20 cellular contexts compared by ENCODE assay signal in the genomic region with DNA sequence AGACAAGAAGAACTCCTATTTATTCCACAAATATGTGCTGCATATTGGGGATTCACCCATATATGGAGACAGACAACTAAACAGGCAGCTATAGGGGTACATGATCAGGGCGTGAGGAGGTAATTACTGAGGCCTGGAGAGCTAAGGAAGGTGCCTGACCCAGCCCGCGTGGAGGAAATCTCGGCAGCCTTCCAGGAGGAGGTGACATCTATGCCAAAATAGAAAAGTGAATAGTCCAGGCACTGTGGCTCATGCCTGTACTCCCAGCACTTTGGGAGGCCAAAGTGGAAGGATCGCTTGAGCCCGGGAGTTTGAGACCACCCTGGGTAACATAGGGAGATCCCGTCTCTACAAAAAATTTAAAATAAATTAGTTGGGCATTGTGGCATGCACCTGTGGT. TPM values are rescaled to one million over a fixed set of nuclear protein-coding genes. Genes with fewer than 3 reads are reported as not detected.
A peak's percentile ranks its signal among the peaks of the same experiment; 100 is the strongest.
DNase-seq lines count a peak whose midpoint lies in the region; ATAC-seq, FAIRE-seq and TF ChIP-seq lines count a peak whose summit lies in the region.
"Had no signal": no experiment of that assay in that cellular context is flagged by ENCODE, and none has a peak within 500 bp of the region (broad histone marks: within the 10 kb centered on the region; RNA-seq: fewer than 3 reads in every experiment).

No MANE protein-coding gene starts in this region.

- H3K9ac ChIP-seq in K562 (ENCODE audit: insufficient read depth in 1 of 2, low read depth in 2 of 2, low read length in 2 of 2) (no peak overlapping the region), HepG2 (ENCODE audit: insufficient read depth, low read depth, low read length) (no peak overlapping the region)
- H3K9ac ChIP-seq: BLaER1 treated with 17β-estradiol and CSF1 and Interleukin-3, amounts not matched to agents 10 nM and 100 nM had no signal

- in situ Hi-C loops in K562 (cut with MboI) (no loop called here), HepG2 (cut with HindIII; ENCODE audit: extremely low pct_ligation_motif_present, low pct_unique_long_range_greater_than_20kb) (no loop called here), ACHN (cut with HindIII; ENCODE audit: low pct_ligation_motif_present, low pct_unique_long_range_greater_than_20kb, low sequenced_read_pairs) (no loop called here)

- no peaks in the 10 kb centered on the region for H3K27me3 Mint-ChIP-seq in CD8-positive, alpha-beta T cell (ENCODE audit: low read depth)
- H3K27me3 Mint-ChIP-seq: CD4-positive, alpha-beta T cell had no signal

- peaks cover 57% of the 10 kb centered on the region for H3K36me3 Mint-ChIP-seq in CD8-positive, alpha-beta T cell

- DNase-seq in A549 (ENCODE audit: low read depth in 1 of 2, low spot score in 1 of 2) = no peak
- no peak for DNase-seq in CD8-positive, alpha-beta T cell
- DNase-seq in K562 (ENCODE audit: extremely low read depth in 1 of 4, low spot score in 3 of 4) = peak in 1 of 4 experiments; percentile 26
- no peak for DNase-seq in HepG2 (ENCODE audit: low spot score)
- no peak for DNase-seq in UCSD-AML1 (lab: John Stamatoyannopoulos, UW; ENCODE audit: unreplicated experiment)
- DNase-seq in ACHN = no peak
- DNase-seq: AML-193; BE2C; Calu3; CD4-positive, alpha-beta T cell; COR-L47; DMS53; DMS79 treated with DMSO at 0.1 percent for 48 hours; GOT3; HCEC 1CT had no signal

- H3K9me3 Mint-ChIP-seq in CD8-positive, alpha-beta T cell = no peaks in the 10 kb centered on the region
- H3K9me3 Mint-ChIP-seq: CD4-positive, alpha-beta T cell had no signal

- intact Hi-C loops in CD8-positive, alpha-beta T cell (cut with DNase I, micrococcal nuclease) = no loop called here
- intact Hi-C loops in K562 (cut with micrococcal nuclease) = no loop called here
- intact Hi-C loops in HepG2 (cut with micrococcal nuclease; ENCODE audit: unreplicated experiment) = no loop called here

- H3K27me3 ChIP-seq in CD8-positive, alpha-beta T cell (ENCODE audit: insufficient read depth, low read length) = no peaks in the 10 kb centered on the region
- no peaks in the 10 kb centered on the region for H3K27me3 ChIP-seq in K562 (ENCODE audit: control insufficient read depth in 2 of 2, insufficient read depth in 2 of 2, low read length in 2 of 2)
- H3K27me3 ChIP-seq in HepG2 (ENCODE audit: control insufficient read depth in 1 of 2, insufficient read depth in 2 of 2, low read length in 2 of 2) = no peaks in the 10 kb centered on the region
- H3K27me3 ChIP-seq: BE2C; BLaER1 treated with 17β-estradiol and CSF1 and Interleukin-3, amounts not matched to agents 10 nM and 100 nM had no signal

- H3K9me1 ChIP-seq in K562 (ENCODE audit: control insufficient read depth, insufficient read depth, low read length) = no peaks in the 10 kb centered on the region

- H3K4me1 ChIP-seq in A549 = no peaks in the 10 kb centered on the region
- no peaks in the 10 kb centered on the region for H3K4me1 ChIP-seq in CD8-positive, alpha-beta T cell (ENCODE audit: insufficient read depth, low read length)
- H3K4me1 ChIP-seq in K562 (replicated peaks in 1 of 2; ENCODE audit: control insufficient read depth in 2 of 2, insufficient read depth in 2 of 2, low read length in 2 of 2) = peaks cover 17 to 20% of the 10 kb centered on the region in 2 experiments; a peak in 4 of 5 replicates
- peaks cover 40% of the 10 kb centered on the region for H3K4me1 ChIP-seq in HepG2 (ENCODE audit: insufficient read depth, low read length)
- H3K4me1 ChIP-seq: BE2C; BLaER1 treated with 17β-estradiol and CSF1 and Interleukin-3, amounts not matched to agents 10 nM and 100 nM had no signal

- H3K79me2 ChIP-seq in K562 (ENCODE audit: control insufficient read depth, insufficient read depth, low read length) (no peaks in the 10 kb centered on the region), HepG2 (ENCODE audit: insufficient read depth, low read length) (no peaks in the 10 kb centered on the region)

- H4K20me1 ChIP-seq in K562 (replicated peaks; ENCODE audit: control insufficient read depth, insufficient read depth, low read length) (no peaks in the 10 kb centered on the region), HepG2 (ENCODE audit: insufficient read depth, low read length) (peaks cover 4% of the 10 kb centered on the region; the same call in 1 of the 2 replicates)

- TF ChIP-seq POLR2A in A549 (IDR thresholded peaks at IDR 0.05; ENCODE audit: low read length) (no peak), K562 (conservative IDR thresholded peaks at IDR 0.05) (no peak), HepG2 (IDR thresholded peaks at IDR 0.05; ENCODE audit: insufficient read depth in 1 of 2, low read depth in 2 of 2, low read length in 2 of 2) (no peak)

- H3K4me1 Mint-ChIP-seq in CD8-positive, alpha-beta T cell (ENCODE audit: low read depth) = no peaks in the 10 kb centered on the region
- H3K4me1 Mint-ChIP-seq: CD14-positive monocyte had no signal

- TF ChIP-seq RAD21 in A549 (conservative IDR thresholded peaks at IDR 0.05 in 1 of 2, IDR thresholded peaks at IDR 0.05 in 1 of 2) (no peak), K562 (CRISPR knock-in tag; conservative IDR thresholded peaks at IDR 0.05 in 1 of 2, IDR thresholded peaks at IDR 0.05 in 1 of 2) (no peak), HepG2 (CRISPR knock-in tag; IDR thresholded peaks at IDR 0.05) (no peak)

- POLR2A ChIA-PET in A549 (lab: Yijun Ruan, JAX) (no interaction called here), K562 (lab: Yijun Ruan, JAX) (interaction anchor here (1.5 kb wide), 1 partner anchor 14 kb away, joined by 3 read pairs; the partner anchor contains the start of gene THOC5), HepG2 (lab: Yijun Ruan, JAX) (interaction anchor here (0.9 to 8.3 kb wide), 4 partner anchors 8 to 19 kb away, joined by 3 to 90 read pairs (median 10); partner anchors contain the start of gene THOC5)
- POLR2A ChIA-PET in CD8-positive, alpha-beta T cell (lab: Charles Lee) = interaction anchor here (1.8 kb wide), 1 partner anchor 14 kb away, joined by 4 read pairs; the partner anchor contains the start of gene THOC5

- peaks cover 6% of the 10 kb centered on the region for H3K36me3 ChIP-seq in CD8-positive, alpha-beta T cell (ENCODE audit: insufficient read depth, low read length)
- H3K36me3 ChIP-seq in K562 (ENCODE audit: control insufficient read depth, insufficient read depth, low read length) (peaks cover 15% of the 10 kb centered on the region; the same call in 1 of the 3 replicates), HepG2 (replicated peaks in 1 of 2; ENCODE audit: control insufficient read depth in 1 of 2, insufficient read depth in 2 of 2, low read length in 2 of 2) (peaks cover 9 to 19% of the 10 kb centered on the region in 2 experiments)

- ATAC-seq in A549 (no peak), K562 (no peak), HepG2 (no peak)
- no peak for ATAC-seq in CD8-positive, alpha-beta T cell

- FAIRE-seq in A549 (lab: Jason Lieb, UNC) (no peak), K562 (lab: Jason Lieb, UNC) (no peak), HepG2 (lab: Jason Lieb, UNC) (no peak)
- FAIRE-seq: G401.6, GM12892, H54 had no signal

- H3K9me3 ChIP-seq in A549 (no peaks in the 10 kb centered on the region), K562 (replicated peaks; ENCODE audit: control insufficient read depth, insufficient read depth, low read depth, low read length) (no peaks in the 10 kb centered on the region), HepG2 (ENCODE audit: low read length) (no peaks in the 10 kb centered on the region)
- H3K9me3 ChIP-seq in CD8-positive, alpha-beta T cell (ENCODE audit: low read length) = no peaks in the 10 kb centered on the region
- H3K9me3 ChIP-seq: BE2C; BLaER1 treated with 17β-estradiol and CSF1 and Interleukin-3, amounts not matched to agents 10 nM and 100 nM had no signal

- 92% methylated on average over 7 of the region's 7 CpGs for WGBS in A549 (ENCODE audit: missing lambda C conversion rate)
- WGBS in K562 (ENCODE audit: insufficient coverage, low coverage, missing lambda C conversion rate) = 61% methylated on average over 7 of the region's 7 CpGs
- WGBS in HepG2 (ENCODE audit: low lambda C conversion rate) = 98% methylated on average over 5 of the region's 7 CpGs

- TF ChIP-seq CTCF in A549 (IDR thresholded peaks at IDR 0.05) (no peak), K562 (IDR thresholded peaks at IDR 0.05 in 2 of 3, conservative IDR thresholded peaks at IDR 0.05 in 1 of 3; ENCODE audit: insufficient read depth in 2 of 3, low read depth in 1 of 3, low read length in 3 of 3) (no peak), HepG2 (CRISPR knock-in tag; IDR thresholded peaks at IDR 0.05) (no peak)
- TF ChIP-seq CTCF in CD8-positive, alpha-beta T cell (IDR thresholded peaks at IDR 0.05) = no peak

- H3K4me2 ChIP-seq in A549 (no peak overlapping the region), K562 (ENCODE audit: insufficient read depth, low read length) (no peak overlapping the region), HepG2 (ENCODE audit: low read depth, low read length) (no peak overlapping the region)
- H3K4me2 ChIP-seq: BLaER1 treated with 17β-estradiol and CSF1 and Interleukin-3, amounts not matched to agents 10 nM and 100 nM had no signal

- H2AFZ ChIP-seq in K562 (ENCODE audit: low read depth, low read length) = no peak overlapping the region
- no peak overlapping the region for H2AFZ ChIP-seq in HepG2 (ENCODE audit: low read length)

- no peak overlapping the region for H3K27ac ChIP-seq in A549
- H3K27ac ChIP-seq in CD8-positive, alpha-beta T cell (ENCODE audit: low read depth, low read length) = no peak overlapping the region
- no peak overlapping the region for H3K27ac ChIP-seq in K562 (ENCODE audit: extremely low read depth, low read depth, low read length)
- H3K27ac ChIP-seq in HepG2 (ENCODE audit: extremely low read length, insufficient read depth, low read length) = no peak overlapping the region
- H3K27ac ChIP-seq: BLaER1 treated with 17β-estradiol and CSF1 and Interleukin-3, amounts not matched to agents 10 nM and 100 nM had no signal

- CTCF ChIA-PET in A549 (lab: Yijun Ruan, JAX) = interaction anchor here (1.1 to 5.5 kb wide), 4 partner anchors 9 to 58 kb away, joined by 3 to 20 read pairs (median 4); partner anchors contain the start of gene THOC5
- CTCF ChIA-PET in CD8-positive, alpha-beta T cell (lab: Charles Lee) = no interaction called here
- CTCF ChIA-PET in K562 (lab: Yijun Ruan, JAX; ENCODE audit: low intra/inter-chr PET ratio) = no interaction called here
- CTCF ChIA-PET in HepG2 (lab: Yijun Ruan, JAX; ENCODE audit: low intra/inter-chr PET ratio, low total read pairs) = no interaction called here

- no peak overlapping the region for H3K4me3 ChIP-seq in A549
- no peak overlapping the region for H3K4me3 ChIP-seq in CD8-positive, alpha-beta T cell (ENCODE audit: low read depth, low read length)
- no peak overlapping the region for H3K4me3 ChIP-seq in K562
- no peak overlapping the region for H3K4me3 ChIP-seq in HepG2 (replicated peaks in 1 of 3; ENCODE audit: insufficient read depth in 1 of 3, low read depth in 2 of 3, low read length in 3 of 3)
- H3K4me3 ChIP-seq: BLaER1 treated with 17β-estradiol and CSF1 and Interleukin-3, amounts not matched to agents 10 nM and 100 nM had no signal

- no TSS peak for BruUV-seq in K562 (replicated peaks; lab: Mats Ljungman, UMichigan)
- no TSS peak for BruUV-seq in HepG2 (replicated peaks; lab: Mats Ljungman, UMichigan)

- no peak overlapping the region for H3K4me3 Mint-ChIP-seq in CD8-positive, alpha-beta T cell
- H3K4me3 Mint-ChIP-seq: CD14-positive monocyte; CD4-positive, alpha-beta T cell had no signal

- no peak for TF ChIP-seq EP300 in A549 (IDR thresholded peaks at IDR 0.05)
- TF ChIP-seq EP300 in K562 (IDR thresholded peaks at IDR 0.05; ENCODE audit: low read length) = no peak
- TF ChIP-seq EP300 in HepG2 (IDR thresholded peaks at IDR 0.05; ENCODE audit: low read depth in 2 of 2, low read length in 2 of 2) = no peak
- TF ChIP-seq EP300 in HepG2 (CRISPR knock-in tag; IDR thresholded peaks at IDR 0.05; ENCODE audit: borderline replicate concordance) = no peak

- H3K27ac Mint-ChIP-seq in CD8-positive, alpha-beta T cell = peak overlapping the region; percentile 37
- H3K27ac Mint-ChIP-seq: CD14-positive monocyte; CD4-positive, alpha-beta T cell had no signal

RNA-seq across cellular contexts. Expression of gene NIPSNAP1, which starts 13.6 kb away (rescaled TPM):
- polyA plus RNA-seq in A549 (2011; rRNA removed) (68.6 and 77.2 TPM in 2 replicates), A549 (2017; fragmentation: RNase III; extraction: RNeasy Plus Mini Kit Qiagen cat#74134 plus additional on column Dnase treatment) (80.5 to 86.1 TPM (median 85.5 TPM) in 3 replicates), K562 (2011; rRNA removed) (55.0 and 57.1 TPM in 2 replicates), K562 (2014; fragmentation: Illumina TruSeq; extraction: Trizol) (31.9 and 35.0 TPM in 2 replicates), K562 (2014; fragmentation: Nextera tagmentation; extraction: Ambion mirVana) (10 to 100 TPM; 10.2 to 13.5 TPM), K562 (2014; rRNA removed) (26.4 and 32.0 TPM in 2 replicates), HepG2 (2011; rRNA removed) (203 and 212 TPM in 2 replicates)
- polyA plus RNA-seq in A549 (2012; cell fraction: cytosol; rRNA removed) = 60.6 and 70.7 TPM in 2 replicates
- polyA plus RNA-seq in A549 (2012; cell fraction: nucleus; rRNA removed) = 41.3 and 43.8 TPM in 2 replicates
- polyA minus RNA-seq in A549 (2011; rRNA and poly(A)+ RNA removed) = 37.2 and 58.9 TPM in 2 replicates
- 10 to 100 TPM; 15.9 to 16.1 TPM for total RNA-seq in CD8-positive, alpha-beta T cell
- total RNA-seq in K562 (2011; cell fraction: chromatin; rRNA removed; ENCODE audit: low replicate concordance) = 25.2 and 45.8 TPM in 2 replicates
- 29.2 and 30.9 TPM in 2 replicates for total RNA-seq in K562 (2011; cell fraction: nucleolus; rRNA removed)
- 33.9 and 44.9 TPM in 2 replicates for total RNA-seq in K562 (2011; cell fraction: nucleoplasm; rRNA removed)
- total RNA-seq in K562 (2014; rRNA removed) (22.4 and 27.9 TPM in 2 replicates), K562 (2014; rRNA removed; fragmentation: Illumina TruSeq; extraction: Trizol) (26.0 and 27.3 TPM in 2 replicates), K562 (2015; rRNA removed; fragmentation: Illumina TruSeq; extraction: Trizol) (21.0 and 21.4 TPM in 2 replicates), K562 (2021) (24.1 and 24.8 TPM in 2 replicates), HepG2 (2016; rRNA removed; fragmentation: Illumina TruSeq; extraction: Trizol) (159 and 167 TPM in 2 replicates)
- 39.0 and 41.9 TPM in 2 replicates for polyA plus RNA-seq in K562 (2011; cell fraction: cytosol; rRNA removed)
- 26.0 and 27.4 TPM in 2 replicates for polyA plus RNA-seq in K562 (2011; cell fraction: nucleus; rRNA removed)
- polyA plus RNA-seq in K562 (2012) = 27.7 and 40.8 TPM in 2 replicates
- 24.9 and 25.8 TPM in 2 replicates for polyA minus RNA-seq in K562 (2011; rRNA and poly(A)+ RNA removed)
- polyA minus RNA-seq in K562 (2011; cell fraction: cytosol; rRNA and poly(A)+ RNA removed) = 19.2 and 21.1 TPM in 2 replicates
- 7.9 and 11.9 TPM in 2 replicates for polyA minus RNA-seq in K562 (2011; cell fraction: nucleus; rRNA and poly(A)+ RNA removed)
- 36.4 and 36.6 TPM in 2 replicates for total RNA-seq in HepG2 (2016; cell fraction: cytosol; rRNA removed; fragmentation: Illumina TruSeq; extraction: Trizol; ENCODE audit: low read depth)
- 162 and 163 TPM in 2 replicates for total RNA-seq in HepG2 (2016; cell fraction: insoluble cytoplasmic fraction; rRNA removed; fragmentation: Illumina TruSeq; extraction: Trizol)
- total RNA-seq in HepG2 (2016; cell fraction: membrane; rRNA removed; fragmentation: Illumina TruSeq; extraction: Trizol) = 98.2 and 102 TPM in 2 replicates
- total RNA-seq in HepG2 (2016; cell fraction: nucleus; rRNA removed; fragmentation: Illumina TruSeq; extraction: Trizol) = 68.4 and 75.1 TPM in 2 replicates
- 167 and 170 TPM in 2 replicates for polyA plus RNA-seq in HepG2 (2011; cell fraction: cytosol; rRNA removed)
- polyA plus RNA-seq in HepG2 (2011; cell fraction: nucleus; rRNA removed) = 133 and 152 TPM in 2 replicates
- polyA plus RNA-seq in HepG2 (2012) = 126 and 158 TPM in 2 replicates
- polyA plus RNA-seq in HepG2 (2016; cell fraction: cytosol; fragmentation: Illumina TruSeq; extraction: Trizol; ENCODE audit: low read depth) = 33.2 and 39.7 TPM in 2 replicates
- polyA plus RNA-seq in HepG2 (2016; cell fraction: insoluble cytoplasmic fraction; fragmentation: Illumina TruSeq; extraction: Trizol; ENCODE audit: low read depth) = 169 and 174 TPM in 2 replicates
- 73.5 and 79.3 TPM in 2 replicates for polyA plus RNA-seq in HepG2 (2016; cell fraction: membrane; fragmentation: Illumina TruSeq; extraction: Trizol; ENCODE audit: low read depth)
- 104 and 117 TPM in 2 replicates for polyA plus RNA-seq in HepG2 (2016; cell fraction: nucleus; fragmentation: Illumina TruSeq; extraction: Trizol; ENCODE audit: insufficient read depth, low read depth)
- 19.6 and 162 TPM in 2 replicates for polyA minus RNA-seq in HepG2 (2011; rRNA and poly(A)+ RNA removed; ENCODE audit: low replicate concordance)
- polyA minus RNA-seq in HepG2 (2011; cell fraction: cytosol; rRNA and poly(A)+ RNA removed) = 70.8 and 86.6 TPM in 2 replicates
- 55.0 and 66.1 TPM in 2 replicates for polyA minus RNA-seq in HepG2 (2011; cell fraction: nucleus; rRNA and poly(A)+ RNA removed)

RNA-seq across cellular contexts. Expression of gene THOC5, which starts 13.8 kb away (rescaled TPM):
- polyA plus RNA-seq in A549 (2011; rRNA removed) = 34.4 and 43.3 TPM in 2 replicates
- 30.4 and 34.1 TPM in 2 replicates for polyA plus RNA-seq in A549 (2012; cell fraction: cytosol; rRNA removed)
- polyA plus RNA-seq in A549 (2012; cell fraction: nucleus; rRNA removed) = 40.0 and 41.7 TPM in 2 replicates
- polyA plus RNA-seq in A549 (2017; fragmentation: RNase III; extraction: RNeasy Plus Mini Kit Qiagen cat#74134 plus additional on column Dnase treatment) = 23.4 to 24.1 TPM (median 23.5 TPM) in 3 replicates
- polyA minus RNA-seq in A549 (2011; rRNA and poly(A)+ RNA removed) = 60.7 and 67.9 TPM in 2 replicates
- total RNA-seq in CD8-positive, alpha-beta T cell = 10 to 100 TPM; 33.5 to 35.0 TPM
- total RNA-seq in K562 (2011; cell fraction: chromatin; rRNA removed; ENCODE audit: low replicate concordance) = 114 and 141 TPM in 2 replicates
- total RNA-seq in K562 (2011; cell fraction: nucleolus; rRNA removed) = 84.7 and 85.2 TPM in 2 replicates
- 72.6 and 76.2 TPM in 2 replicates for total RNA-seq in K562 (2011; cell fraction: nucleoplasm; rRNA removed)
- total RNA-seq in K562 (2014; rRNA removed) = 50.9 and 56.5 TPM in 2 replicates
- 49.3 and 51.4 TPM in 2 replicates for total RNA-seq in K562 (2014; rRNA removed; fragmentation: Illumina TruSeq; extraction: Trizol)
- total RNA-seq in K562 (2015; rRNA removed; fragmentation: Illumina TruSeq; extraction: Trizol) = 44.7 and 45.3 TPM in 2 replicates
- 71.2 and 75.1 TPM in 2 replicates for total RNA-seq in K562 (2021)
- polyA plus RNA-seq in K562 (2011; rRNA removed) = 60.0 and 64.3 TPM in 2 replicates
- 47.4 and 54.4 TPM in 2 replicates for polyA plus RNA-seq in K562 (2011; cell fraction: cytosol; rRNA removed)
- polyA plus RNA-seq in K562 (2011; cell fraction: nucleus; rRNA removed) = 50.4 and 52.8 TPM in 2 replicates
- polyA plus RNA-seq in K562 (2012) = 49.5 and 66.4 TPM in 2 replicates
- polyA plus RNA-seq in K562 (2014; fragmentation: Illumina TruSeq; extraction: Trizol) = 55.8 and 56.8 TPM in 2 replicates
- 10 to 100 TPM; 46.3 to 96.5 TPM for polyA plus RNA-seq in K562 (2014; fragmentation: Nextera tagmentation; extraction: Ambion mirVana)
- polyA plus RNA-seq in K562 (2014; rRNA removed) = 46.8 and 47.9 TPM in 2 replicates
- polyA minus RNA-seq in K562 (2011; rRNA and poly(A)+ RNA removed) = 80.4 and 90.7 TPM in 2 replicates
- 44.9 and 47.3 TPM in 2 replicates for polyA minus RNA-seq in K562 (2011; cell fraction: cytosol; rRNA and poly(A)+ RNA removed)
- polyA minus RNA-seq in K562 (2011; cell fraction: nucleus; rRNA and poly(A)+ RNA removed) = 20.9 and 31.4 TPM in 2 replicates
- total RNA-seq in HepG2 (2016; rRNA removed; fragmentation: Illumina TruSeq; extraction: Trizol) = 46.7 and 53.5 TPM in 2 replicates
- total RNA-seq in HepG2 (2016; cell fraction: cytosol; rRNA removed; fragmentation: Illumina TruSeq; extraction: Trizol; ENCODE audit: low read depth) = 20.7 and 27.6 TPM in 2 replicates
- 47.6 and 56.5 TPM in 2 replicates for total RNA-seq in HepG2 (2016; cell fraction: insoluble cytoplasmic fraction; rRNA removed; fragmentation: Illumina TruSeq; extraction: Trizol)
- total RNA-seq in HepG2 (2016; cell fraction: membrane; rRNA removed; fragmentation: Illumina TruSeq; extraction: Trizol) = 39.5 and 44.9 TPM in 2 replicates
- 32.6 and 43.7 TPM in 2 replicates for total RNA-seq in HepG2 (2016; cell fraction: nucleus; rRNA removed; fragmentation: Illumina TruSeq; extraction: Trizol)
- polyA plus RNA-seq in HepG2 (2011; rRNA removed) = 45.8 and 65.2 TPM in 2 replicates
- polyA plus RNA-seq in HepG2 (2011; cell fraction: cytosol; rRNA removed) = 27.9 and 31.5 TPM in 2 replicates
- 145 and 182 TPM in 2 replicates for polyA plus RNA-seq in HepG2 (2011; cell fraction: nucleus; rRNA removed)
- polyA plus RNA-seq in HepG2 (2012) = 37.0 and 37.3 TPM in 2 replicates
- 25.9 and 30.6 TPM in 2 replicates for polyA plus RNA-seq in HepG2 (2016; cell fraction: cytosol; fragmentation: Illumina TruSeq; extraction: Trizol; ENCODE audit: low read depth)
- polyA plus RNA-seq in HepG2 (2016; cell fraction: insoluble cytoplasmic fraction; fragmentation: Illumina TruSeq; extraction: Trizol; ENCODE audit: low read depth) = 44.1 and 46.1 TPM in 2 replicates
- polyA plus RNA-seq in HepG2 (2016; cell fraction: membrane; fragmentation: Illumina TruSeq; extraction: Trizol; ENCODE audit: low read depth) = 35.3 and 37.4 TPM in 2 replicates
- polyA plus RNA-seq in HepG2 (2016; cell fraction: nucleus; fragmentation: Illumina TruSeq; extraction: Trizol; ENCODE audit: insufficient read depth, low read depth) = 54.0 and 55.1 TPM in 2 replicates
- polyA minus RNA-seq in HepG2 (2011; rRNA and poly(A)+ RNA removed; ENCODE audit: low replicate concordance) = 57.0 and 70.3 TPM in 2 replicates
- 25.5 and 29.4 TPM in 2 replicates for polyA minus RNA-seq in HepG2 (2011; cell fraction: cytosol; rRNA and poly(A)+ RNA removed)
- polyA minus RNA-seq in HepG2 (2011; cell fraction: nucleus; rRNA and poly(A)+ RNA removed) = 38.9 and 51.6 TPM in 2 replicates

RNA-seq across cellular contexts. Expression of gene NF2, which starts 36.1 kb away (rescaled TPM):
- 16.5 and 23.7 TPM in 2 replicates for polyA plus RNA-seq in A549 (2011; rRNA removed)
- 13.8 and 17.9 TPM in 2 replicates for polyA plus RNA-seq in A549 (2012; cell fraction: cytosol; rRNA removed)
- 18.8 and 19.0 TPM in 2 replicates for polyA plus RNA-seq in A549 (2012; cell fraction: nucleus; rRNA removed)
- polyA plus RNA-seq in A549 (2017; fragmentation: RNase III; extraction: RNeasy Plus Mini Kit Qiagen cat#74134 plus additional on column Dnase treatment) = 14.4 to 17.1 TPM (median 15.9 TPM) in 3 replicates
- polyA minus RNA-seq in A549 (2011; rRNA and poly(A)+ RNA removed) = 26.2 and 33.8 TPM in 2 replicates
- 10 to 100 TPM; 22.6 to 23.2 TPM for total RNA-seq in CD8-positive, alpha-beta T cell
- total RNA-seq in K562 (2011; cell fraction: chromatin; rRNA removed; ENCODE audit: low replicate concordance) = 30.7 and 40.6 TPM in 2 replicates
- 21.0 and 23.7 TPM in 2 replicates for total RNA-seq in K562 (2011; cell fraction: nucleolus; rRNA removed)
- total RNA-seq in K562 (2011; cell fraction: nucleoplasm; rRNA removed) = 26.1 and 26.9 TPM in 2 replicates
- total RNA-seq in K562 (2014; rRNA removed) = 20.2 and 24.9 TPM in 2 replicates
- total RNA-seq in K562 (2014; rRNA removed; fragmentation: Illumina TruSeq; extraction: Trizol) = 21.7 and 22.4 TPM in 2 replicates
- total RNA-seq in K562 (2015; rRNA removed; fragmentation: Illumina TruSeq; extraction: Trizol) = 19.5 and 20.0 TPM in 2 replicates
- total RNA-seq in K562 (2021) = 32.5 and 33.8 TPM in 2 replicates
- polyA plus RNA-seq in K562 (2011; rRNA removed) = 11.8 and 15.2 TPM in 2 replicates
- polyA plus RNA-seq in K562 (2011; cell fraction: cytosol; rRNA removed) = 9.0 and 14.5 TPM in 2 replicates
- 6.9 and 8.0 TPM in 2 replicates for polyA plus RNA-seq in K562 (2011; cell fraction: nucleus; rRNA removed)
- 5.3 and 7.7 TPM in 2 replicates for polyA plus RNA-seq in K562 (2012)
- 9.1 TPM in 2 replicates for polyA plus RNA-seq in K562 (2014; fragmentation: Illumina TruSeq; extraction: Trizol)
- 1 to 10 TPM; 2.2 to 2.8 TPM for polyA plus RNA-seq in K562 (2014; fragmentation: Nextera tagmentation; extraction: Ambion mirVana)
- polyA plus RNA-seq in K562 (2014; rRNA removed) = 11.5 and 14.2 TPM in 2 replicates
- polyA minus RNA-seq in K562 (2011; rRNA and poly(A)+ RNA removed) = 28.1 and 37.4 TPM in 2 replicates
- 16.1 and 17.8 TPM in 2 replicates for polyA minus RNA-seq in K562 (2011; cell fraction: cytosol; rRNA and poly(A)+ RNA removed)
- 8.5 and 14.0 TPM in 2 replicates for polyA minus RNA-seq in K562 (2011; cell fraction: nucleus; rRNA and poly(A)+ RNA removed)
- 33.3 and 45.3 TPM in 2 replicates for total RNA-seq in HepG2 (2016; rRNA removed; fragmentation: Illumina TruSeq; extraction: Trizol)
- total RNA-seq in HepG2 (2016; cell fraction: cytosol; rRNA removed; fragmentation: Illumina TruSeq; extraction: Trizol; ENCODE audit: low read depth) = 6.6 and 7.4 TPM in 2 replicates
- total RNA-seq in HepG2 (2016; cell fraction: insoluble cytoplasmic fraction; rRNA removed; fragmentation: Illumina TruSeq; extraction: Trizol) = 33.3 and 42.0 TPM in 2 replicates
- 21.0 and 24.2 TPM in 2 replicates for total RNA-seq in HepG2 (2016; cell fraction: membrane; rRNA removed; fragmentation: Illumina TruSeq; extraction: Trizol)
- 25.6 and 28.1 TPM in 2 replicates for total RNA-seq in HepG2 (2016; cell fraction: nucleus; rRNA removed; fragmentation: Illumina TruSeq; extraction: Trizol)
- polyA plus RNA-seq in HepG2 (2011; rRNA removed) = 8.8 and 9.3 TPM in 2 replicates
- 6.9 and 7.3 TPM in 2 replicates for polyA plus RNA-seq in HepG2 (2011; cell fraction: cytosol; rRNA removed)
- polyA plus RNA-seq in HepG2 (2011; cell fraction: nucleus; rRNA removed) = 8.1 and 8.6 TPM in 2 replicates
- polyA plus RNA-seq in HepG2 (2012) = 6.4 TPM in 2 replicates
- 3.3 and 5.4 TPM in 2 replicates for polyA plus RNA-seq in HepG2 (2016; cell fraction: cytosol; fragmentation: Illumina TruSeq; extraction: Trizol; ENCODE audit: low read depth)
- 21.1 and 24.6 TPM in 2 replicates for polyA plus RNA-seq in HepG2 (2016; cell fraction: insoluble cytoplasmic fraction; fragmentation: Illumina TruSeq; extraction: Trizol; ENCODE audit: low read depth)
- polyA plus RNA-seq in HepG2 (2016; cell fraction: membrane; fragmentation: Illumina TruSeq; extraction: Trizol; ENCODE audit: low read depth) = 9.8 and 11.9 TPM in 2 replicates
- 23.3 and 24.8 TPM in 2 replicates for polyA plus RNA-seq in HepG2 (2016; cell fraction: nucleus; fragmentation: Illumina TruSeq; extraction: Trizol; ENCODE audit: insufficient read depth, low read depth)
- 25.7 and 39.3 TPM in 2 replicates for polyA minus RNA-seq in HepG2 (2011; rRNA and poly(A)+ RNA removed; ENCODE audit: low replicate concordance)
- polyA minus RNA-seq in HepG2 (2011; cell fraction: cytosol; rRNA and poly(A)+ RNA removed) = 12.4 and 13.6 TPM in 2 replicates
- 11.5 and 15.2 TPM in 2 replicates for polyA minus RNA-seq in HepG2 (2011; cell fraction: nucleus; rRNA and poly(A)+ RNA removed)
